In genomic region chr15:53312707-53313106, GRCh38 we compare ENCODE assay signal across 30 cellular contexts.
"Had no signal": no experiment of that assay in that cellular context is flagged by ENCODE, and none has a peak within 500 bp of the region (broad histone marks: within the 10 kb centered on the region; RNA-seq: fewer than 3 reads in every experiment).

No MANE protein-coding gene starts in this region.

- DNase-seq: activated CD4-positive, alpha-beta memory T cell treated with anti-CD3 and anti-CD28 coated beads for 36 hours; activated CD4-positive, alpha-beta T cell treated with anti-CD3 and anti-CD28 coated beads, Interleukin-2, amount 10 ng/mL, durations not matched to agents 24 days and 14 days; activated CD4-positive, CD25-positive, alpha-beta regulatory T cell treated with anti-CD3 and anti-CD28 coated beads, Interleukin-2, amount 50 U/mL, for 72 hours; activated CD8-positive, alpha-beta memory T cell treated with anti-CD3 and anti-CD28 coated beads, Interleukin-2, amount 50 U/mL, for 4 hours; activated gamma-delta T cell; activated naive CD4-positive, alpha-beta T cell treated with anti-CD3 and anti-CD28 coated beads, Interleukin-2, amount 10 ng/mL, durations not matched to agents 7 days and 5 days; activated naive CD8-positive, alpha-beta T cell treated with anti-CD3 and anti-CD28 coated beads, Interleukin-2, amount 10 ng/mL, durations not matched to agents 7 days and 5 days; activated T-cell treated with anti-CD3 and anti-CD28 coated beads, Interleukin-2, amount 50 U/mL, for 24 hours; amniotic stem cell; brain microvascular endothelial cell; esophagus squamous epithelium; foreskin melanocyte; left cardiac atrium; mammary epithelial cell; naive B cell; ovary; stimulated activated CD4-positive, alpha-beta T cell treated with anti-CD3 and anti-CD28 coated beads, Interleukin-15, amount 100 ng/mL, for 24 hours; stimulated activated CD4-positive, alpha-beta T cell treated with anti-CD3 and anti-CD28 coated beads, Interleukin-2, amount 100 ng/mL, for 24 hours; stimulated activated naive B cell treated with anti-CD40 and anti-IgM and Interleukin-4, amounts not matched to agents 10 μg/mL and 1 μg/mL and 100 μg/mL, for 72 hours; stomach; T-helper 9 cell; thyroid gland; upper lobe of left lung had no signal

- H3K4me3 ChIP-seq: esophagus squamous epithelium, ovary, prostate gland, right atrium auricular region, stomach, thyroid gland, upper lobe of left lung had no signal

- H3K4me1 Mint-ChIP-seq: activated CD4-positive, alpha-beta T cell treated with anti-CD3 and anti-CD28 coated beads, Interleukin-2, amount 10 ng/mL, durations not matched to agents 24 days and 14 days; activated naive CD4-positive, alpha-beta T cell treated with anti-CD3 and anti-CD28 coated beads, Interleukin-2, amount 10 ng/mL, durations not matched to agents 7 days and 5 days; activated naive CD8-positive, alpha-beta T cell treated with anti-CD3 and anti-CD28 coated beads, Interleukin-2, amount 10 ng/mL, durations not matched to agents 7 days and 5 days; mesothelial cell of epicardium; naive B cell; stimulated activated naive B cell treated with anti-CD40 and anti-IgM and Interleukin-4, amounts not matched to agents 10 μg/mL and 1 μg/mL and 100 μg/mL, for 72 hours had no signal

- H3K36me3 Mint-ChIP-seq: activated CD4-positive, alpha-beta memory T cell treated with anti-CD3 and anti-CD28 coated beads for 36 hours; activated naive CD4-positive, alpha-beta T cell treated with anti-CD3 and anti-CD28 coated beads, Interleukin-2, amount 10 ng/mL, durations not matched to agents 7 days and 5 days; activated naive CD8-positive, alpha-beta T cell treated with anti-CD3 and anti-CD28 coated beads, Interleukin-2, amount 10 ng/mL, durations not matched to agents 7 days and 5 days; mesothelial cell of epicardium; naive B cell; stimulated activated naive B cell treated with anti-CD40 and anti-IgM and Interleukin-4, amounts not matched to agents 10 μg/mL and 1 μg/mL and 100 μg/mL, for 72 hours had no signal

- H3K4me3 Mint-ChIP-seq: activated CD4-positive, alpha-beta memory T cell treated with anti-CD3 and anti-CD28 coated beads for 36 hours; activated CD4-positive, alpha-beta T cell treated with anti-CD3 and anti-CD28 coated beads, Interleukin-2, amount 10 ng/mL, durations not matched to agents 24 days and 14 days; activated naive CD4-positive, alpha-beta T cell treated with anti-CD3 and anti-CD28 coated beads, Interleukin-2, amount 10 ng/mL, durations not matched to agents 7 days and 5 days; activated naive CD8-positive, alpha-beta T cell treated with anti-CD3 and anti-CD28 coated beads, Interleukin-2, amount 10 ng/mL, durations not matched to agents 7 days and 5 days; activated T-cell treated with anti-CD3 and anti-CD28 coated beads, Interleukin-2, amount 50 U/mL, for 24 hours; dendritic cell treated with granulocyte-macrophage colony-stimulating factor and Interleukin-4, amounts not matched to agents 40 ng/mL and 50 ng/mL, for 4 days; mesothelial cell of epicardium; naive B cell; stimulated activated naive B cell treated with anti-CD40 and anti-IgM and Interleukin-4, amounts not matched to agents 10 μg/mL and 1 μg/mL and 100 μg/mL, for 72 hours; T-helper 1 cell treated with Interleukin-12 subunit alpha and Interleukin-12 subunit beta and Interleukin-4 antibody, amounts not matched to agents 30 μg/mL and 1 μg/mL, for 36 hours had no signal

- H3K27me3 Mint-ChIP-seq: activated CD4-positive, alpha-beta memory T cell treated with anti-CD3 and anti-CD28 coated beads for 36 hours; activated CD4-positive, alpha-beta T cell treated with anti-CD3 and anti-CD28 coated beads, Interleukin-2, amount 10 ng/mL, durations not matched to agents 24 days and 14 days; activated naive CD4-positive, alpha-beta T cell treated with anti-CD3 and anti-CD28 coated beads, Interleukin-2, amount 10 ng/mL, durations not matched to agents 7 days and 5 days; activated naive CD8-positive, alpha-beta T cell treated with anti-CD3 and anti-CD28 coated beads, Interleukin-2, amount 10 ng/mL, durations not matched to agents 7 days and 5 days; activated T-cell treated with anti-CD3 and anti-CD28 coated beads, Interleukin-2, amount 50 U/mL, for 24 hours; dendritic cell treated with granulocyte-macrophage colony-stimulating factor and Interleukin-4, amounts not matched to agents 40 ng/mL and 50 ng/mL, for 4 days; stimulated activated naive B cell treated with anti-CD40 and anti-IgM and Interleukin-4, amounts not matched to agents 10 μg/mL and 1 μg/mL and 100 μg/mL, for 72 hours had no signal

- H3K27me3 ChIP-seq: brain microvascular endothelial cell, esophagus squamous epithelium, ovary, right atrium auricular region, stomach, thyroid gland, upper lobe of left lung had no signal

- H3K36me3 ChIP-seq: brain microvascular endothelial cell, esophagus squamous epithelium, ovary, prostate gland, right atrium auricular region, stomach, thyroid gland, upper lobe of left lung had no signal

- H3K27ac Mint-ChIP-seq: activated CD4-positive, alpha-beta memory T cell treated with anti-CD3 and anti-CD28 coated beads for 36 hours; activated CD4-positive, alpha-beta T cell treated with anti-CD3 and anti-CD28 coated beads, Interleukin-2, amount 10 ng/mL, durations not matched to agents 24 days and 14 days; activated naive CD4-positive, alpha-beta T cell treated with anti-CD3 and anti-CD28 coated beads, Interleukin-2, amount 10 ng/mL, durations not matched to agents 7 days and 5 days; activated naive CD8-positive, alpha-beta T cell treated with anti-CD3 and anti-CD28 coated beads, Interleukin-2, amount 10 ng/mL, durations not matched to agents 7 days and 5 days; activated T-cell treated with anti-CD3 and anti-CD28 coated beads, Interleukin-2, amount 50 U/mL, for 24 hours; dendritic cell treated with granulocyte-macrophage colony-stimulating factor and Interleukin-4, amounts not matched to agents 40 ng/mL and 50 ng/mL, for 4 days; mesothelial cell of epicardium; naive B cell; stimulated activated naive B cell treated with anti-CD40 and anti-IgM and Interleukin-4, amounts not matched to agents 10 μg/mL and 1 μg/mL and 100 μg/mL, for 72 hours; T-helper 1 cell treated with Interleukin-12 subunit alpha and Interleukin-12 subunit beta and Interleukin-4 antibody, amounts not matched to agents 30 μg/mL and 1 μg/mL, for 36 hours had no signal

- H3K9me3 ChIP-seq: esophagus squamous epithelium, ovary, prostate gland, right atrium auricular region, stomach, thyroid gland, upper lobe of left lung had no signal

- H3K27ac ChIP-seq: brain microvascular endothelial cell, epithelial cell of prostate, esophagus squamous epithelium, ovary, prostate gland, right atrium auricular region, stomach, thyroid gland, upper lobe of left lung, VCaP had no signal

- H3K4me1 ChIP-seq: esophagus squamous epithelium, prostate gland, right atrium auricular region, stomach, thyroid gland, upper lobe of left lung had no signal

- H3K9me3 Mint-ChIP-seq: activated CD4-positive, alpha-beta memory T cell treated with anti-CD3 and anti-CD28 coated beads for 36 hours; activated CD4-positive, alpha-beta T cell treated with anti-CD3 and anti-CD28 coated beads, Interleukin-2, amount 10 ng/mL, durations not matched to agents 24 days and 14 days; activated naive CD8-positive, alpha-beta T cell treated with anti-CD3 and anti-CD28 coated beads, Interleukin-2, amount 10 ng/mL, durations not matched to agents 7 days and 5 days; activated T-cell treated with anti-CD3 and anti-CD28 coated beads, Interleukin-2, amount 50 U/mL, for 24 hours; mesothelial cell of epicardium; stimulated activated naive B cell treated with anti-CD40 and anti-IgM and Interleukin-4, amounts not matched to agents 10 μg/mL and 1 μg/mL and 100 μg/mL, for 72 hours had no signal
